1 cellular context compared by ENCODE assay signal in the genomic region with DNA sequence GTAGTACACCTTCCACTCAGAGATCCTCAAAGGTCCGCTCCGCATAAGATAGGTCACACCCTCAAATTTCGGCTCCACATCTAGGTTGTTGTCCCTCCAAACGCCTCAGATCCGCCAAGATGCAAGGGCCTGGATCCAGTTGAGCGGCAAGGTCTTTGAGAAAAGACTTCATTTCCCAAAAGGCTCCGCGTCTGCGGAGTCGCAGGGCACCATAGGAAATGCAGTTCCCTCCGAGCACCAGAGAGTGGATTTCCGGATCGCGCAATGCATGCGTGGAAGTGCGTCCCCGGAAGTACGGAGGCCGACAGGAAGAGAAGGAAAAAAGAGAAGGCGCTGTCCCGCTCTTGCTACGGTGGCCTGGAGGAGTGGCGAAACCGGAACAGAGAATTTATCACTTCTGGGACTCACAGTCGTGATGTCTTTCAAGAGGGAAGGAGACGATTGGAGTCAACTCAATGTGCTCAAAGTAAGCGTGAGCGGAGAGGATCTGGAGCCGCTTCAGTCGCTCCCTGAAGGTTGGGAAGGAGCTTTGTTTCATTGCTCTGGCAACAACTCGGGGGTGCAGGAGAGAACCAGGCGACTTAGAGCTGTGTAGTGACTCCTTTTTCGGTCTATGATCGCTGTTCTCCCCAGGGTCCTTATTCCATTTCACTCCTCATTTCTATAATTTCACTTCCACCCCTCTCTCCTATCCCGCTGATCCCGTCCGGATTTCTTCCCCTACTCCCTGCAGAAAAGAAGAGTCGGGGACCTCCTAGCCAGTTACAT.
TF ChIP-seq lines count a peak whose summit lies in the region.

A gene with protein sequence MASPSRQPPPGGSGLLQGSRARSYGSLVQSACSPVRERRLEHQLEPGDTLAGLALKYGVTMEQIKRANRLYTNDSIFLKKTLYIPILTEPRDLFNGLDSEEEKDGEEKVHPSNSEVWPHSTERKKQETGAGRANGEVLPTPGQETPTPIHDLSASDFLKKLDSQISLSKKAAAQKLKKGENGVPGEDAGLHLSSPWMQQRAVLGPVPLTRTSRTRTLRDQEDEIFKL (minus strand): TSS at position 165 of the 768 bp plus-strand sequence. CDS start 644 bp downstream, outside the sequence.
A gene with protein sequence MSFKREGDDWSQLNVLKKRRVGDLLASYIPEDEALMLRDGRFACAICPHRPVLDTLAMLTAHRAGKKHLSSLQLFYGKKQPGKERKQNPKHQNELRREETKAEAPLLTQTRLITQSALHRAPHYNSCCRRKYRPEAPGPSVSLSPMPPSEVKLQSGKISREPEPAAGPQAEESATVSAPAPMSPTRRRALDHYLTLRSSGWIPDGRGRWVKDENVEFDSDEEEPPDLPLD (plus strand): TSS at position 407 of the 768 bp plus-strand sequence. CDS start 9 bp downstream, at position 416.

TF ChIP-seq in liver, 16 proteins besides CTCF, POLR2A, EP300 and RAD21 (continued from another document):
- TF ChIP-seq HNF4A (conservative IDR thresholded peaks at IDR 0.05) (peak in 1 of 2 donors; percentile 41), ZBTB33 (IDR thresholded peaks at IDR 0.05) (peak; percentile 98), REST (IDR thresholded peaks at IDR 0.05) (peak; percentile 88), HNF4G (IDR thresholded peaks at IDR 0.05) (peak; percentile 61), SP1 (IDR thresholded peaks at IDR 0.05) (peak; percentile 88), YY1 (IDR thresholded peaks at IDR 0.05) (peak; percentile 96), NR2F2 (IDR thresholded peaks at IDR 0.05) (peak; percentile 80)
TF ChIP-seq in liver: peak in this region for 16.
